Comparison of ENCODE assay signal across 25 cellular contexts in the genomic region with DNA sequence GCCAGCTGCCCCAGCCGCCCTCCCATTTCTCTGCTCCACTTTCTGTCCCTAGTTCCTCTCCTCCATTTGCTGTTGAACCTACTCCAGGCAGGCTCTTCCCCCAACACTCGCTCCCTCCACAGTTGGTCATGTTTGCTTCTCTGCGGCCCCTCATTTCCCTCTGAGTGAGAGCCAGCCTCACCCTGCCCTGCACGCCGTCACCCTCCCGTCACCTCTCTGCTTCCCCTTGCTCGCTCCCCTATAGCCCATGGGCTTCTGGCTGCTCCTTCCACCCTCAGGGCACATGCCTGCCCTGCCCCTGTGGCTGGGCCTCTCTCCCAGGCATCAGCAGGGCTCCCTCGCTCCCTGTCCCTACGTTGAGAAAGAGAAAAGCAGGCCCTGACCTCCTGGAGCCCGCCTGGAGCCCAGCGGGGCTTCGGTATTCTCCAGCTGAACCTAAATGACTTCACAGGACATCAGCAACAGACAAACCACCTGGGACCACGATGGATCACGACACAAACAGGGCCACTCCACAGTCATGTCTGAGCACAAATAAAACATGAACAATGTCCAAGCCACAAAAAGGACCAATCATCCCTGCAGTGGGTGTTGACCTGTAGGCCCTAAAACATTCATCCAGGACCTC. TPM values are rescaled to one million over a fixed set of nuclear protein-coding genes. Genes with fewer than 3 reads are reported as not detected.
DNase-seq lines count a peak whose midpoint lies in the region; ATAC-seq, FAIRE-seq and TF ChIP-seq lines count a peak whose summit lies in the region.
"Had no signal": no experiment of that assay in that cellular context is flagged by ENCODE, and none has a peak within 500 bp of the region (broad histone marks: within the 10 kb centered on the region; RNA-seq: fewer than 3 reads in every experiment).

No MANE protein-coding gene starts in this region.

- no peak overlapping the region for H3K4me3 Mint-ChIP-seq in Caco-2 (ENCODE audit: unreplicated experiment)
- H3K4me3 Mint-ChIP-seq in progenitor cell of endocrine pancreas (ENCODE audit: low read depth) = no peak overlapping the region
- H3K4me3 Mint-ChIP-seq: activated T-cell treated with anti-CD3 and anti-CD28 coated beads, Interleukin-2, amount 50 U/mL, for 4 hours; CD4-positive, alpha-beta T cell; stimulated activated naive CD8-positive, alpha-beta T cell treated with anti-CD3 and anti-CD28 coated beads, Interleukin-15, Interleukin-2, amounts not matched to agents 100 ng/mL and 50 ng/mL, for 24 hours; T-helper 1 cell treated with Interleukin-12 subunit alpha and Interleukin-12 subunit beta and Interleukin-4 antibody, amounts not matched to agents 30 μg/mL and 1 μg/mL, for 36 hours had no signal

- H3K9me3 ChIP-seq in Caco-2 = no peaks in the 10 kb centered on the region
- no peaks in the 10 kb centered on the region for H3K9me3 ChIP-seq in IMR-90 (ENCODE audit: control insufficient read depth, insufficient read depth, low read length)
- no peaks in the 10 kb centered on the region for H3K9me3 ChIP-seq in HepG2 (ENCODE audit: low read length)
- H3K9me3 ChIP-seq: ovary had no signal

- no peak overlapping the region for H3K4ac ChIP-seq in IMR-90 (ENCODE audit: low read depth, low read length)

- no peak for FAIRE-seq in HepG2 (lab: Jason Lieb, UNC)
- FAIRE-seq: kidney had no signal

- no peak overlapping the region for H4K5ac ChIP-seq in IMR-90 (ENCODE audit: low read depth, low read length)

- H3K23ac ChIP-seq in IMR-90 (ENCODE audit: low read depth, low read length) = no peak overlapping the region

- WGBS in IMR-90 (ENCODE audit: extremely low coverage in 2 of 2, insufficient read length in 1 of 2), 2 experiments = 90% methylated on average over 4 of the region's 14 CpGs; no CpG with 5 or more reads in 1 of the 2 experiments
- 15% methylated on average over 11 of the region's 14 CpGs for WGBS in HepG2 (ENCODE audit: low lambda C conversion rate)

- no peak overlapping the region for H2BK120ac ChIP-seq in IMR-90 (ENCODE audit: low read depth, low read length)

- dilution Hi-C loops in IMR-90 (cut with HindIII; ENCODE audit: low sequenced_read_pairs, unreplicated experiment) = no loop called here

- H3K79me1 ChIP-seq in IMR-90 (ENCODE audit: low read depth in 1 of 2, low read length in 2 of 2) = no peaks in the 10 kb centered on the region

- no peak overlapping the region for H4K91ac ChIP-seq in IMR-90 (ENCODE audit: insufficient read depth, low read depth, low read length)

- BruUV-seq in Caco-2 (replicated peaks; lab: Mats Ljungman, UMichigan) (no TSS peak), IMR-90 (replicated peaks; lab: Mats Ljungman, UMichigan) (no TSS peak), HepG2 (replicated peaks; lab: Mats Ljungman, UMichigan) (no TSS peak)

- no peak overlapping the region for H3K18ac ChIP-seq in IMR-90 (ENCODE audit: low read depth, low read length)

- H3K36me3 Mint-ChIP-seq in Caco-2 (ENCODE audit: insufficient read depth, unreplicated experiment) (no peaks in the 10 kb centered on the region), progenitor cell of endocrine pancreas (ENCODE audit: insufficient read depth) (no peaks in the 10 kb centered on the region)

- no peak overlapping the region for H2AK5ac ChIP-seq in IMR-90 (ENCODE audit: low read depth, low read length)

- TF ChIP-seq CTCF in Caco-2 (IDR thresholded peaks at IDR 0.05; ENCODE audit: insufficient read depth in 1 of 2, low read depth in 1 of 2, low read length in 1 of 2, severe bottlenecking in 1 of 2, unreplicated experiment in 1 of 2) = no peak
- no peak for TF ChIP-seq CTCF in IMR-90 (conservative IDR thresholded peaks at IDR 0.05; ENCODE audit: low read depth, low read length)
- no peak; the same call in 1 of the 2 replicates for TF ChIP-seq CTCF in HepG2 (CRISPR knock-in tag; IDR thresholded peaks at IDR 0.05)
- TF ChIP-seq CTCF in progenitor cell of endocrine pancreas (IDR thresholded peaks at IDR 0.05; ENCODE audit: unreplicated experiment) = no peak

- H2BK20ac ChIP-seq in IMR-90 (ENCODE audit: low read depth, low read length) = no peak overlapping the region

- H4K20me1 ChIP-seq in IMR-90 (ENCODE audit: insufficient read depth, low read length) (no peaks in the 10 kb centered on the region), HepG2 (ENCODE audit: insufficient read depth, low read length) (no peaks in the 10 kb centered on the region)

- H2AFZ ChIP-seq in IMR-90 (replicated peaks; ENCODE audit: low read length, poor library complexity) (no peak overlapping the region), HepG2 (ENCODE audit: low read length) (peak overlapping the region; percentile 22)

- H3K9ac ChIP-seq in IMR-90 (ENCODE audit: low read depth, low read length) = no peak overlapping the region
- H3K9ac ChIP-seq in HepG2 (ENCODE audit: insufficient read depth, low read depth, low read length) = peak overlapping the region; percentile 51; the same call in 1 of the 2 replicates
- H3K9ac ChIP-seq: GM23248 had no signal

- no peak overlapping the region for H4K8ac ChIP-seq in IMR-90 (ENCODE audit: low read depth in 2 of 2, low read length in 2 of 2)

- CTCF ChIA-PET in Caco-2 (lab: Charles Lee) (no interaction called here), IMR-90 (lab: Yijun Ruan, JAX) (no interaction called here), HepG2 (lab: Yijun Ruan, JAX; ENCODE audit: low intra/inter-chr PET ratio, low total read pairs) (interaction anchor here (1.6 to 2.8 kb wide), 2 partner anchors 121 to 350 kb away, joined by 10 to 13 read pairs; no protein-coding TSS in a partner anchor), HEK293T (lab: Yijun Ruan, JAX) (no interaction called here)

- H3K9me1 ChIP-seq in IMR-90 (ENCODE audit: insufficient read depth, low read length) = peaks cover 10% of the 10 kb centered on the region; the same call in 1 of the 2 replicates

- no peak for ATAC-seq in IMR-90 (ENCODE audit: low read depth)
- ATAC-seq in HepG2 = peak; percentile 65
- no peak for ATAC-seq in HG03108 (IDR thresholded peaks at IDR 0.05; ENCODE audit: unreplicated experiment)

- intact Hi-C loops in Caco-2 (cut with micrococcal nuclease; ENCODE audit: unreplicated experiment) (loop anchor here (1.0 to 5.0 kb wide), 2 partner anchors 103 to 120 kb away; no protein-coding TSS in a partner anchor), IMR-90 (cut with micrococcal nuclease) (loop anchor here (1.0 to 10.0 kb wide), 3 partner anchors 120 to 346 kb away; a partner anchor contains a TSS), HepG2 (cut with micrococcal nuclease; ENCODE audit: unreplicated experiment) (loop anchor here (2.0 to 5.0 kb wide), 2 partner anchors 163 to 350 kb away; no protein-coding TSS in a partner anchor)

- H3K9me3 Mint-ChIP-seq in Caco-2 (ENCODE audit: unreplicated experiment) (no peaks in the 10 kb centered on the region), progenitor cell of endocrine pancreas (ENCODE audit: low read depth) (no peaks in the 10 kb centered on the region)
- H3K9me3 Mint-ChIP-seq: activated T-cell treated with anti-CD3 and anti-CD28 coated beads, Interleukin-2, amount 50 U/mL, for 4 hours; CD4-positive, alpha-beta T cell; stimulated activated naive CD8-positive, alpha-beta T cell treated with anti-CD3 and anti-CD28 coated beads, Interleukin-15, Interleukin-2, amounts not matched to agents 100 ng/mL and 50 ng/mL, for 24 hours; T-helper 1 cell treated with Interleukin-12 subunit alpha and Interleukin-12 subunit beta and Interleukin-4 antibody, amounts not matched to agents 30 μg/mL and 1 μg/mL, for 36 hours had no signal

- H3K27me3 ChIP-seq in Caco-2 (replicated peaks; ENCODE audit: control insufficient read depth, insufficient read depth, low read length) (no peaks in the 10 kb centered on the region), IMR-90 (ENCODE audit: control insufficient read depth, insufficient read depth, low read length) (no peaks in the 10 kb centered on the region), HepG2 (ENCODE audit: control insufficient read depth in 1 of 2, insufficient read depth in 2 of 2, low read length in 2 of 2) (peaks cover 0 to 3% of the 10 kb centered on the region in 2 experiments; a peak in 1 of 5 replicates)
- H3K27me3 ChIP-seq: ovary had no signal

- no peaks in the 10 kb centered on the region for H3K4me1 ChIP-seq in Caco-2
- H3K4me1 ChIP-seq in IMR-90 (ENCODE audit: control insufficient read depth, insufficient read depth, low read length) = peaks cover 8% of the 10 kb centered on the region
- peaks cover 35% of the 10 kb centered on the region for H3K4me1 ChIP-seq in HepG2 (ENCODE audit: insufficient read depth, low read length)

- H3K4me1 Mint-ChIP-seq in Caco-2 (ENCODE audit: low read depth, unreplicated experiment) (no peaks in the 10 kb centered on the region), progenitor cell of endocrine pancreas (ENCODE audit: low read depth) (peaks cover 3% of the 10 kb centered on the region)

- H3K27ac ChIP-seq in IMR-90 (ENCODE audit: insufficient read depth, low read length) (no peak overlapping the region), HepG2 (ENCODE audit: extremely low read length, insufficient read depth, low read length) (no peak overlapping the region)
- H3K27ac ChIP-seq: GM23248, ovary, SK-N-MC had no signal

- TF ChIP-seq POLR2A in IMR-90 (IDR thresholded peaks at IDR 0.05; ENCODE audit: low read depth, low read length) (no peak), HepG2 (IDR thresholded peaks at IDR 0.05; ENCODE audit: insufficient read depth in 1 of 2, low read depth in 2 of 2, low read length in 2 of 2) (no peak)

- H3K4me2 ChIP-seq in IMR-90 (ENCODE audit: low read depth, low read length) (no peak overlapping the region), HepG2 (ENCODE audit: low read depth, low read length) (peak overlapping the region; percentile 95)

- H3K27me3 Mint-ChIP-seq in Caco-2 (ENCODE audit: insufficient read depth, unreplicated experiment) = no peaks in the 10 kb centered on the region
- no peaks in the 10 kb centered on the region for H3K27me3 Mint-ChIP-seq in progenitor cell of endocrine pancreas
- H3K27me3 Mint-ChIP-seq: CD4-positive, alpha-beta T cell; stimulated activated naive CD8-positive, alpha-beta T cell treated with anti-CD3 and anti-CD28 coated beads, Interleukin-15, Interleukin-2, amounts not matched to agents 100 ng/mL and 50 ng/mL, for 24 hours had no signal

- H3K36me3 ChIP-seq in Caco-2 (ENCODE audit: control insufficient read depth, insufficient read depth, low read length) (no peaks in the 10 kb centered on the region), IMR-90 (ENCODE audit: control insufficient read depth, insufficient read depth, low read length) (no peaks in the 10 kb centered on the region), HepG2 (replicated peaks in 1 of 2; ENCODE audit: control insufficient read depth in 1 of 2, insufficient read depth in 2 of 2, low read length in 2 of 2) (no peaks in the 10 kb centered on the region)
- H3K36me3 ChIP-seq: ovary had no signal

- no peak for DNase-seq in Caco-2
- DNase-seq in IMR-90 = no peak
- DNase-seq in HepG2 (ENCODE audit: low spot score) = no peak
- no peak for DNase-seq in progenitor cell of endocrine pancreas (ENCODE audit: low spot score, unreplicated experiment)
- DNase-seq in NCI-H748 (lab: John Stamatoyannopoulos, UW; ENCODE audit: unreplicated experiment) = no peak
- no peak for DNase-seq in HEK293T (ENCODE audit: extremely low spot score)
- DNase-seq in glomerular visceral epithelial cell (ENCODE audit: extremely low spot score) = no peak
- DNase-seq: activated naive CD4-positive, alpha-beta T cell treated with anti-CD3 and anti-CD28 coated beads, Interleukin-2, amount 50 U/mL, for 16 hours; activated T-cell treated with anti-CD3 and anti-CD28 coated beads, Interleukin-2, amount 50 U/mL, for 4 hours; CD4-positive, alpha-beta T cell; cerebellar nuclear complex; DMS 273 treated with DMSO at 0.1 percent for 48 hours; glutamatergic neuron; GM23248; kidney; NCI-H1048; NCI-H187; NCI-H526 treated with DMSO at 0.1 percent for 48 hours; ovary; stimulated activated CD4-positive, alpha-beta T cell treated with anti-CD3 and anti-CD28 coated beads, Interleukin-4, amount 100 ng/mL, for 24 hours had no signal

- POLR2A ChIA-PET in Caco-2 (lab: Charles Lee) (no interaction called here), IMR-90 (lab: Charles Lee; ENCODE audit: unreplicated experiment) (no interaction called here), HepG2 (lab: Yijun Ruan, JAX) (interaction anchor here (1.4 kb wide), 1 partner anchor 86 kb away, joined by 4 read pairs; a partner anchor contains a TSS), HEK293T (lab: Yijun Ruan, JAX) (no interaction called here)

- H3K56ac ChIP-seq in IMR-90 (ENCODE audit: extremely low read depth, insufficient read depth, low read length) = no peak overlapping the region

- no peak overlapping the region for H3K14ac ChIP-seq in IMR-90 (replicated peaks; ENCODE audit: low read depth, low read length)

- H2AK9ac ChIP-seq in IMR-90 (replicated peaks; ENCODE audit: low read depth, low read length, poor library complexity) = peak overlapping the region; percentile 28

- TF ChIP-seq EP300 in HepG2 (IDR thresholded peaks at IDR 0.05; ENCODE audit: low read depth in 2 of 2, low read length in 2 of 2) (no peak), HepG2 (CRISPR knock-in tag; IDR thresholded peaks at IDR 0.05; ENCODE audit: borderline replicate concordance) (no peak)

- H3K4me3 ChIP-seq in Caco-2 (ENCODE audit: low read depth, low read length) (no peak overlapping the region), IMR-90 (ENCODE audit: insufficient read depth, low read depth, low read length) (no peak overlapping the region), HepG2 (replicated peaks in 1 of 3; ENCODE audit: insufficient read depth in 1 of 3, low read depth in 2 of 3, low read length in 3 of 3) (peak overlapping the region; percentile 42 to 70 (median 47); a peak in 5 of 6 replicates)
- H3K4me3 ChIP-seq: lung, ovary had no signal

- no peak overlapping the region for H2BK15ac ChIP-seq in IMR-90 (ENCODE audit: low read depth, low read length)

- H3K27ac Mint-ChIP-seq in Caco-2 (ENCODE audit: unreplicated experiment) (peak overlapping the region; percentile 54), progenitor cell of endocrine pancreas (peak overlapping the region; percentile 29)
- H3K27ac Mint-ChIP-seq: CD4-positive, alpha-beta T cell; stimulated activated naive CD8-positive, alpha-beta T cell treated with anti-CD3 and anti-CD28 coated beads, Interleukin-15, Interleukin-2, amounts not matched to agents 100 ng/mL and 50 ng/mL, for 24 hours; T-helper 1 cell treated with Interleukin-12 subunit alpha and Interleukin-12 subunit beta and Interleukin-4 antibody, amounts not matched to agents 30 μg/mL and 1 μg/mL, for 36 hours had no signal

- in situ Hi-C loops in IMR-90 (cut with MboI; ENCODE audit: low sequenced_read_pairs) = loop anchor here (25.0 kb wide), 1 partner anchor 353 kb away; no protein-coding TSS in a partner anchor
- in situ Hi-C loops in HepG2 (cut with HindIII; ENCODE audit: extremely low pct_ligation_motif_present, low pct_unique_long_range_greater_than_20kb) = loop anchor here (5.0 to 10.0 kb wide), 2 partner anchors 76 to 118 kb away; a partner anchor contains a TSS

- no peaks in the 10 kb centered on the region for H3K79me2 ChIP-seq in HepG2 (ENCODE audit: insufficient read depth, low read length)

- no peak overlapping the region for H2BK5ac ChIP-seq in IMR-90 (ENCODE audit: low read depth, low read length, poor library complexity, severe bottlenecking)

- TF ChIP-seq RAD21 in IMR-90 (IDR thresholded peaks at IDR 0.05; ENCODE audit: low read length) (no peak), HepG2 (CRISPR knock-in tag; IDR thresholded peaks at IDR 0.05) (no peak)

RNA-seq across cellular contexts. Expression of a gene that starts 13.3 kb away (rescaled TPM):
- total RNA-seq in Caco-2 (2022) = 0.51 and 0.59 TPM in 2 replicates
- total RNA-seq in IMR-90 (2012; rRNA removed) = 3.6 and 4.5 TPM in 2 replicates
- polyA plus RNA-seq in IMR-90 (2012; rRNA removed) = 4.9 and 5.0 TPM in 2 replicates
- polyA plus RNA-seq in IMR-90 (2012; cell fraction: cytosol; rRNA removed) = 5.7 and 7.2 TPM in 2 replicates
- 7.4 and 9.4 TPM in 2 replicates for polyA plus RNA-seq in IMR-90 (2012; cell fraction: nucleus; rRNA removed; ENCODE audit: low replicate concordance)
- total RNA-seq in HepG2 (2016; rRNA removed; fragmentation: Illumina TruSeq; extraction: Trizol) = 0.38 and 0.46 TPM in 2 replicates
- total RNA-seq in HepG2 (2016; cell fraction: cytosol; rRNA removed; fragmentation: Illumina TruSeq; extraction: Trizol; ENCODE audit: low read depth) = not detected in 2 replicates
- total RNA-seq in HepG2 (2016; cell fraction: insoluble cytoplasmic fraction; rRNA removed; fragmentation: Illumina TruSeq; extraction: Trizol) = 0.52 and 0.74 TPM in 2 replicates
- 0.28 and 0.31 TPM in 2 replicates for total RNA-seq in HepG2 (2016; cell fraction: membrane; rRNA removed; fragmentation: Illumina TruSeq; extraction: Trizol)
- 0.25 and 0.43 TPM in 2 replicates for total RNA-seq in HepG2 (2016; cell fraction: nucleus; rRNA removed; fragmentation: Illumina TruSeq; extraction: Trizol)
- polyA plus RNA-seq in HepG2 (2011; rRNA removed) = 1.2 and 1.5 TPM in 2 replicates
- 0.77 and 0.78 TPM in 2 replicates for polyA plus RNA-seq in HepG2 (2011; cell fraction: cytosol; rRNA removed)
- 1.5 and 1.7 TPM in 2 replicates for polyA plus RNA-seq in HepG2 (2011; cell fraction: nucleus; rRNA removed)
- polyA plus RNA-seq in HepG2 (2012) = 0.43 and 0.49 TPM in 2 replicates
- polyA plus RNA-seq in HepG2 (2016; cell fraction: cytosol; fragmentation: Illumina TruSeq; extraction: Trizol; ENCODE audit: low read depth) = 0.17 and 0.21 TPM in 2 replicates
- polyA plus RNA-seq in HepG2 (2016; cell fraction: insoluble cytoplasmic fraction; fragmentation: Illumina TruSeq; extraction: Trizol; ENCODE audit: low read depth) = 0.22 and 0.42 TPM in 2 replicates
- polyA plus RNA-seq in HepG2 (2016; cell fraction: membrane; fragmentation: Illumina TruSeq; extraction: Trizol; ENCODE audit: low read depth) = not detected in 2 replicates
- 0.95 and 2.0 TPM in 2 replicates for polyA plus RNA-seq in HepG2 (2016; cell fraction: nucleus; fragmentation: Illumina TruSeq; extraction: Trizol; ENCODE audit: insufficient read depth, low read depth)
- 1.1 and 4.7 TPM in 2 replicates for polyA minus RNA-seq in HepG2 (2011; rRNA and poly(A)+ RNA removed; ENCODE audit: low replicate concordance)
- 0.89 and 1.1 TPM in 2 replicates for polyA minus RNA-seq in HepG2 (2011; cell fraction: cytosol; rRNA and poly(A)+ RNA removed)
- polyA minus RNA-seq in HepG2 (2011; cell fraction: nucleus; rRNA and poly(A)+ RNA removed) = 1.4 and 2.4 TPM in 2 replicates
- 3.0 and 3.3 TPM in 2 replicates for total RNA-seq in progenitor cell of endocrine pancreas

RNA-seq across cellular contexts. Expression of a gene that starts 28.5 kb away (rescaled TPM):
- 37.2 and 40.6 TPM in 2 replicates for total RNA-seq in Caco-2 (2022)
- 60.5 and 80.1 TPM in 2 replicates for total RNA-seq in IMR-90 (2012; rRNA removed)
- 43.3 and 53.8 TPM in 2 replicates for polyA plus RNA-seq in IMR-90 (2012; rRNA removed)
- 21.8 and 33.3 TPM in 2 replicates for polyA plus RNA-seq in IMR-90 (2012; cell fraction: cytosol; rRNA removed)
- polyA plus RNA-seq in IMR-90 (2012; cell fraction: nucleus; rRNA removed; ENCODE audit: low replicate concordance) = 17.4 and 26.8 TPM in 2 replicates
- total RNA-seq in HepG2 (2016; rRNA removed; fragmentation: Illumina TruSeq; extraction: Trizol) = 62.2 and 98.1 TPM in 2 replicates
- total RNA-seq in HepG2 (2016; cell fraction: cytosol; rRNA removed; fragmentation: Illumina TruSeq; extraction: Trizol; ENCODE audit: low read depth) = 12.8 and 14.3 TPM in 2 replicates
- 62.7 and 98.4 TPM in 2 replicates for total RNA-seq in HepG2 (2016; cell fraction: insoluble cytoplasmic fraction; rRNA removed; fragmentation: Illumina TruSeq; extraction: Trizol)
- 39.3 and 40.1 TPM in 2 replicates for total RNA-seq in HepG2 (2016; cell fraction: membrane; rRNA removed; fragmentation: Illumina TruSeq; extraction: Trizol)
- 25.9 and 28.7 TPM in 2 replicates for total RNA-seq in HepG2 (2016; cell fraction: nucleus; rRNA removed; fragmentation: Illumina TruSeq; extraction: Trizol)
- polyA plus RNA-seq in HepG2 (2011; rRNA removed) = 35.5 and 38.3 TPM in 2 replicates
- polyA plus RNA-seq in HepG2 (2011; cell fraction: cytosol; rRNA removed) = 30.3 and 33.6 TPM in 2 replicates
- 15.4 and 17.5 TPM in 2 replicates for polyA plus RNA-seq in HepG2 (2011; cell fraction: nucleus; rRNA removed)
- 26.0 and 27.6 TPM in 2 replicates for polyA plus RNA-seq in HepG2 (2012)
- polyA plus RNA-seq in HepG2 (2016; cell fraction: cytosol; fragmentation: Illumina TruSeq; extraction: Trizol; ENCODE audit: low read depth) = 6.0 and 6.1 TPM in 2 replicates
- 85.3 and 95.4 TPM in 2 replicates for polyA plus RNA-seq in HepG2 (2016; cell fraction: insoluble cytoplasmic fraction; fragmentation: Illumina TruSeq; extraction: Trizol; ENCODE audit: low read depth)
- polyA plus RNA-seq in HepG2 (2016; cell fraction: membrane; fragmentation: Illumina TruSeq; extraction: Trizol; ENCODE audit: low read depth) = 21.0 and 21.2 TPM in 2 replicates
- 38.0 and 42.7 TPM in 2 replicates for polyA plus RNA-seq in HepG2 (2016; cell fraction: nucleus; fragmentation: Illumina TruSeq; extraction: Trizol; ENCODE audit: insufficient read depth, low read depth)
- polyA minus RNA-seq in HepG2 (2011; rRNA and poly(A)+ RNA removed; ENCODE audit: low replicate concordance) = 75.2 and 154 TPM in 2 replicates
- 25.6 and 26.0 TPM in 2 replicates for polyA minus RNA-seq in HepG2 (2011; cell fraction: cytosol; rRNA and poly(A)+ RNA removed)
- polyA minus RNA-seq in HepG2 (2011; cell fraction: nucleus; rRNA and poly(A)+ RNA removed) = 15.5 and 16.3 TPM in 2 replicates
- total RNA-seq in progenitor cell of endocrine pancreas = 50.4 and 52.5 TPM in 2 replicates

RNA-seq across cellular contexts. Expression of a gene that starts 55.3 kb away (rescaled TPM):
- total RNA-seq in Caco-2 (2022) = 56.1 and 71.0 TPM in 2 replicates
- 30.6 and 45.3 TPM in 2 replicates for total RNA-seq in IMR-90 (2012; rRNA removed)
- polyA plus RNA-seq in IMR-90 (2012; rRNA removed) = 22.5 and 34.4 TPM in 2 replicates
- polyA plus RNA-seq in IMR-90 (2012; cell fraction: cytosol; rRNA removed) = 16.8 and 26.7 TPM in 2 replicates
- 3.9 and 9.4 TPM in 2 replicates for polyA plus RNA-seq in IMR-90 (2012; cell fraction: nucleus; rRNA removed; ENCODE audit: low replicate concordance)
- total RNA-seq in HepG2 (2016; rRNA removed; fragmentation: Illumina TruSeq; extraction: Trizol) = 43.4 and 60.0 TPM in 2 replicates
- total RNA-seq in HepG2 (2016; cell fraction: cytosol; rRNA removed; fragmentation: Illumina TruSeq; extraction: Trizol; ENCODE audit: low read depth) = 10.3 and 13.5 TPM in 2 replicates
- total RNA-seq in HepG2 (2016; cell fraction: insoluble cytoplasmic fraction; rRNA removed; fragmentation: Illumina TruSeq; extraction: Trizol) = 41.1 and 61.2 TPM in 2 replicates
- 19.9 and 22.1 TPM in 2 replicates for total RNA-seq in HepG2 (2016; cell fraction: membrane; rRNA removed; fragmentation: Illumina TruSeq; extraction: Trizol)
- 14.7 and 16.3 TPM in 2 replicates for total RNA-seq in HepG2 (2016; cell fraction: nucleus; rRNA removed; fragmentation: Illumina TruSeq; extraction: Trizol)
- 19.0 and 21.4 TPM in 2 replicates for polyA plus RNA-seq in HepG2 (2011; rRNA removed)
- polyA plus RNA-seq in HepG2 (2011; cell fraction: cytosol; rRNA removed) = 13.6 and 14.6 TPM in 2 replicates
- 5.7 and 8.3 TPM in 2 replicates for polyA plus RNA-seq in HepG2 (2011; cell fraction: nucleus; rRNA removed)
- 13.4 and 17.0 TPM in 2 replicates for polyA plus RNA-seq in HepG2 (2012)
- polyA plus RNA-seq in HepG2 (2016; cell fraction: cytosol; fragmentation: Illumina TruSeq; extraction: Trizol; ENCODE audit: low read depth) = 9.1 and 10.3 TPM in 2 replicates
- polyA plus RNA-seq in HepG2 (2016; cell fraction: insoluble cytoplasmic fraction; fragmentation: Illumina TruSeq; extraction: Trizol; ENCODE audit: low read depth) = 54.6 and 55.8 TPM in 2 replicates
- polyA plus RNA-seq in HepG2 (2016; cell fraction: membrane; fragmentation: Illumina TruSeq; extraction: Trizol; ENCODE audit: low read depth) = 13.0 and 14.5 TPM in 2 replicates
- 20.7 and 24.5 TPM in 2 replicates for polyA plus RNA-seq in HepG2 (2016; cell fraction: nucleus; fragmentation: Illumina TruSeq; extraction: Trizol; ENCODE audit: insufficient read depth, low read depth)
- 10.2 and 36.1 TPM in 2 replicates for polyA minus RNA-seq in HepG2 (2011; rRNA and poly(A)+ RNA removed; ENCODE audit: low replicate concordance)
- 7.2 and 9.5 TPM in 2 replicates for polyA minus RNA-seq in HepG2 (2011; cell fraction: cytosol; rRNA and poly(A)+ RNA removed)
- polyA minus RNA-seq in HepG2 (2011; cell fraction: nucleus; rRNA and poly(A)+ RNA removed) = 2.7 and 4.2 TPM in 2 replicates
- 34.8 and 37.2 TPM in 2 replicates for total RNA-seq in progenitor cell of endocrine pancreas

Comparison
In these comparisons a context has a peak if more than half of its experiments do, and no peak if none do; other contexts are left out.
1. H3K4me3 ChIP-seq: peak in HepG2 (3 of 3); none in Caco-2 (single experiment) and IMR-90 (single experiment).